Comparison of ENCODE assay signal across 8 cellular contexts in genomic region chr5:168705321-168705720, GRCh38.
"Had no signal": no experiment of that assay in that cellular context is flagged by ENCODE, and none has a peak within 500 bp of the region (broad histone marks: within the 10 kb centered on the region; RNA-seq: fewer than 3 reads in every experiment).

No MANE protein-coding gene starts in this region.

- H3K9me3 ChIP-seq: HAP-1 had no signal

- H3K4me1 ChIP-seq: HAP-1 had no signal

- H3K27ac ChIP-seq: GM23248 had no signal

- DNase-seq: GM23248, GOT3, H7, IMR-90, KG1 had no signal

- FAIRE-seq: K562 had no signal

- H3K4me3 ChIP-seq: GM23248, HAP-1, K562 had no signal

- H3K36me3 ChIP-seq: HAP-1 had no signal

- ATAC-seq: HCT116, K562 had no signal
